Comparison of ENCODE assay signal across 9 cellular contexts in the genomic region with DNA sequence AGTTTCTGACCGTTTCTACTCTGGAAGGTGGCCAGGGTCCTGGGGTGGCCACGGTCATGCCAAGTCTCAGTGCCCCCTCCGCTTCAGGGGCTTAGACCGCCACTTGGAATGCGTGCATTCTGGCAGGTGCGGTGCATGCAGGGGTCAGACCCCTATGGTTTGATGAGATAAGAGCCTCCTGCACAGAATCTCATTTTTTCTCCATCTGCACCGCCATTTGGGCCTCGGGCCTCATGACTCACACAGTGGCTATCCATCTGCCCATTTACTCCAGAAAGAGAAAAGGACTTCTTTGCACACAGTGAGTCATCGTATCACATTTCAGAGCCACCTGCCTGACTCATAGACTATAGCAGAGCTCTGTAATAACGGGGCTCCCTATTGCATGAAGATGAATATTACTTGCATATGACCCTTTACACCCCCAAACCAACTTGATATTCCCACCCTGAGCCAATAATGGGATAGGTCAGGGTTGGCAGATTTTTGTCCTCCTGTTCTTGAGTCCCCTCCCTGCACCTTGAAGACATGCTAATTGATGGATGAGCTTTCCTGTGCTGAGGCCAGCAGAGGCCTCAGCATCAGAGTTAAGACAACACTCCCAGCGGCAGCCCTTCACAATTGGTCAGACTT.
DNase-seq lines count a peak whose midpoint lies in the region; ATAC-seq and TF ChIP-seq lines count a peak whose summit lies in the region.
"Had no signal": no experiment of that assay in that cellular context is flagged by ENCODE, and none has a peak within 500 bp of the region (broad histone marks: within the 10 kb centered on the region; RNA-seq: fewer than 3 reads in every experiment).

No MANE protein-coding gene starts in this region.

- H4K91ac ChIP-seq in trophoblast cell (ENCODE audit: low read depth, low read length): no peak overlapping the region

- H4K12ac ChIP-seq in trophoblast cell (ENCODE audit: low read depth, low read length): no peak overlapping the region

- no peaks in the 10 kb centered on the region for H3K27me3 ChIP-seq in trophoblast cell (ENCODE audit: insufficient read depth, low read length)
- H3K27me3 ChIP-seq in endodermal cell (ENCODE audit: control insufficient read depth, insufficient read depth, low read length, poor library complexity, severe bottlenecking): no peaks in the 10 kb centered on the region

- no peak for ATAC-seq in GM18873 (IDR thresholded peaks at IDR 0.05; ENCODE audit: low FRiP score, unreplicated experiment)
- no peak for ATAC-seq in naive thymus-derived CD8-positive, alpha-beta T cell

- peaks cover 2 to 21% of the 10 kb centered on the region in 2 experiments for H3K4me1 ChIP-seq in trophoblast cell (ENCODE audit: control insufficient read depth in 1 of 2, insufficient read depth in 2 of 2, low read length in 2 of 2)
- peaks cover 9% of the 10 kb centered on the region for H3K4me1 ChIP-seq in endodermal cell (ENCODE audit: control insufficient read depth, insufficient read depth, low read length)

- peaks cover 12% of the 10 kb centered on the region for H3K9me3 Mint-ChIP-seq in endodermal cell
- peaks cover 0 to 19% (median 5%) of the 10 kb centered on the region in 9 donors for H3K9me3 Mint-ChIP-seq in naive thymus-derived CD8-positive, alpha-beta T cell

- H3K9me3 ChIP-seq in trophoblast cell (ENCODE audit: insufficient read depth, low read depth, low read length) (no peaks in the 10 kb centered on the region), endodermal cell (ENCODE audit: control insufficient read depth, low read length) (peaks cover 12% of the 10 kb centered on the region)

- no peaks in the 10 kb centered on the region for H3K36me3 ChIP-seq in trophoblast cell (ENCODE audit: control insufficient read depth in 1 of 2, insufficient read depth in 2 of 2, low read length in 2 of 2)
- H3K36me3 ChIP-seq in endodermal cell (ENCODE audit: control insufficient read depth, insufficient read depth, low read length): no peaks in the 10 kb centered on the region

- H3K27me3 Mint-ChIP-seq in endodermal cell (ENCODE audit: insufficient read depth): no peaks in the 10 kb centered on the region
- no peaks in the 10 kb centered on the region for H3K27me3 Mint-ChIP-seq in naive thymus-derived CD8-positive, alpha-beta T cell

- no peak overlapping the region for H3K14ac ChIP-seq in trophoblast cell (ENCODE audit: low read length)

- H3K4me1 Mint-ChIP-seq in endodermal cell: peaks cover 20% of the 10 kb centered on the region
- no peaks in the 10 kb centered on the region for H3K4me1 Mint-ChIP-seq in naive thymus-derived CD8-positive, alpha-beta T cell

- no peaks in the 10 kb centered on the region for H3K79me2 ChIP-seq in trophoblast cell (ENCODE audit: control insufficient read depth, insufficient read depth, low read length, poor library complexity)

- no peak overlapping the region for H3K4me3 Mint-ChIP-seq in endodermal cell
- no peak overlapping the region for H3K4me3 Mint-ChIP-seq in naive thymus-derived CD8-positive, alpha-beta T cell

- H2AK5ac ChIP-seq in trophoblast cell (ENCODE audit: low read length): no peak overlapping the region

- WGBS in trophoblast cell (ENCODE audit: extremely low coverage, insufficient coverage, insufficient read length): no CpG with 5 or more reads among the region's 11 CpGs
- 93 to 95% methylated on average over 3 to 11 of the region's 11 CpGs for WGBS in endodermal cell (ENCODE audit: insufficient coverage in 1 of 2, insufficient read length in 1 of 2), 2 experiments

- no peak overlapping the region for H3K23ac ChIP-seq in trophoblast cell (ENCODE audit: low read length)

- peak; percentile 23 for DNase-seq in ELF-1 (ENCODE audit: low read depth, low spot score)
- DNase-seq in NCI-H446 (lab: John Stamatoyannopoulos, UW): peak; percentile 77 to 95
- DNase-seq in cerebellar nuclear complex (lab: John Stamatoyannopoulos, UW): peak; percentile 94 to 97
- DNase-seq in trophoblast cell: peak; percentile 95 to 97
- DNase-seq in effector CD4-positive, alpha-beta T cell: no peak
- no peak for DNase-seq in endodermal cell
- DNase-seq in naive thymus-derived CD8-positive, alpha-beta T cell: no peak

- no peak overlapping the region for H3K18ac ChIP-seq in trophoblast cell (ENCODE audit: low read length)

- H2BK120ac ChIP-seq in trophoblast cell (ENCODE audit: insufficient read depth, low read length, poor library complexity): no peak overlapping the region

- H3K4ac ChIP-seq in trophoblast cell (ENCODE audit: low read depth, low read length): no peak overlapping the region

- no peak overlapping the region for H4K8ac ChIP-seq in trophoblast cell (ENCODE audit: low read depth, low read length)

- no peak for TF ChIP-seq CTCF in endodermal cell (conservative IDR thresholded peaks at IDR 0.05)

- no peaks in the 10 kb centered on the region for H3K36me3 Mint-ChIP-seq in endodermal cell (ENCODE audit: low read depth)
- H3K36me3 Mint-ChIP-seq in naive thymus-derived CD8-positive, alpha-beta T cell: peaks cover 0 to 5% (median 2%) of the 10 kb centered on the region in 3 donors

- no peak overlapping the region for H3K27ac Mint-ChIP-seq in endodermal cell
- H3K27ac Mint-ChIP-seq in naive thymus-derived CD8-positive, alpha-beta T cell: no peak overlapping the region
- H3K27ac Mint-ChIP-seq: progenitor cell of endocrine pancreas had no signal

- H3K79me1 ChIP-seq in trophoblast cell (ENCODE audit: low read length): peaks cover 4% of the 10 kb centered on the region

- no peak overlapping the region for H3K4me2 ChIP-seq in trophoblast cell (ENCODE audit: low read length)

- H3K9ac ChIP-seq in trophoblast cell (ENCODE audit: low read length): no peak overlapping the region
- no peak overlapping the region for H3K9ac ChIP-seq in endodermal cell (ENCODE audit: extremely low read depth, low read length, poor library complexity, severe bottlenecking)

- H2AFZ ChIP-seq in trophoblast cell (ENCODE audit: insufficient read depth, low read length, poor library complexity): no peak overlapping the region

- POLR2A ChIA-PET in naive thymus-derived CD8-positive, alpha-beta T cell (lab: Charles Lee): no interaction called here

- no peak overlapping the region for H2BK5ac ChIP-seq in trophoblast cell (ENCODE audit: low read depth, low read length, poor library complexity)

- no peak overlapping the region for H3K27ac ChIP-seq in trophoblast cell (ENCODE audit: low read depth, low read length)
- no peak overlapping the region for H3K27ac ChIP-seq in endodermal cell (ENCODE audit: low read depth, low read length)

- H2BK12ac ChIP-seq in trophoblast cell (ENCODE audit: low read length): no peak overlapping the region

- H3K4me3 ChIP-seq in trophoblast cell (ENCODE audit: low read depth, low read length): no peak overlapping the region
- H3K4me3 ChIP-seq in endodermal cell (ENCODE audit: low read length): no peak overlapping the region

Comparison
In these comparisons a context has a peak if more than half of its experiments do, and no peak if none do; other contexts are left out.
1. DNase-seq: peak in ELF-1 (single experiment), NCI-H446 (2 of 2), cerebellar nuclear complex (2 of 2) and trophoblast cell (2 of 2); none in effector CD4-positive, alpha-beta T cell (single experiment), endodermal cell (single experiment) and naive thymus-derived CD8-positive, alpha-beta T cell (0 of 10).